ENCODE assay signal across 8 cellular contexts in genomic region chr14:21098134-21098891, GRCh38. TPM values are rescaled to one million over a fixed set of nuclear protein-coding genes. Genes with fewer than 3 reads are reported as not detected.
DNase-seq lines count a peak whose midpoint lies in the region; ATAC-seq, FAIRE-seq and TF ChIP-seq lines count a peak whose summit lies in the region.

TSS of gene ZNF219 (minus strand) at chr14:21098655. CDS start at chr14:21093591, 5,064 bp downstream.

- peak within 1 kb of the TSS; percentile 80 to 88 (median 87) for H3K4me3 Mint-ChIP-seq in T-cell

- peak within 1 kb of the TSS; percentile 53 for H2AFZ ChIP-seq in keratinocyte (ENCODE audit: control insufficient read depth, low read length)
- peak within 1 kb of the TSS; percentile 86 for H2AFZ ChIP-seq in smooth muscle cell (ENCODE audit: low read depth)

- WGBS in smooth muscle cell (ENCODE audit: low lambda C conversion rate): 0% methylated on average over 2 of the region's 87 CpGs

- POLR2A ChIA-PET in T-cell (lab: Charles Lee): interaction anchor here in 1 of 2 donors (0.6 kb wide), 2 partner anchors 55 to 695 kb away, joined by 4 to 5 read pairs; no protein-coding TSS in a partner anchor

- H3K27me3 ChIP-seq in HUES48 (ENCODE audit: control insufficient read depth, insufficient read depth, low read length) (no peaks in the 10 kb centered on the region), colonic mucosa (no peaks in the 10 kb centered on the region), keratinocyte (ENCODE audit: control insufficient read depth, extremely low read depth, insufficient read depth, low read length) (no peaks in the 10 kb centered on the region), smooth muscle cell (ENCODE audit: low read depth) (no peaks in the 10 kb centered on the region)

- peaks cover 45% of the 10 kb centered on the region for H3K79me2 ChIP-seq in keratinocyte (ENCODE audit: control insufficient read depth, insufficient read depth, low read length)
- no peaks in the 10 kb centered on the region for H3K79me2 ChIP-seq in smooth muscle cell (ENCODE audit: low read depth)

- H3K4me1 Mint-ChIP-seq in T-cell: peaks cover 19 to 29% (median 20%) of the 10 kb centered on the region in 3 donors

- intact Hi-C loops in colonic mucosa (cut with DNase I): no loop called here

- dilution Hi-C loops in keratinocyte (cut with MboI; ENCODE audit: extremely low pct_ligation_motif_present, low sequenced_read_pairs): no loop called here

- H3K9ac ChIP-seq in HUES48 (ENCODE audit: low read depth, low read length) (peak within 1 kb of the TSS; percentile 72), colonic mucosa (ENCODE audit: low read depth in 2 of 2, low read length in 2 of 2) (peak within 1 kb of the TSS; percentile 64 to 88), keratinocyte (ENCODE audit: control insufficient read depth, extremely low read depth, insufficient read depth, low read length) (peak within 1 kb of the TSS; percentile 67), smooth muscle cell (ENCODE audit: low read depth) (peak within 1 kb of the TSS; percentile 50)

- no peaks in the 10 kb centered on the region for H3K9me3 Mint-ChIP-seq in T-cell

- DNase-seq in COLO668 (lab: John Stamatoyannopoulos, UW; ENCODE audit: unreplicated experiment) (peak; percentile 68), T-cell (peak in 8 of 34 experiments; percentile 14 to 43 (median 24)), colonic mucosa (peak; percentile 85), keratinocyte (ENCODE audit: low read depth, low spot score) (no peak), smooth muscle cell (lab: John Stamatoyannopoulos, UW; ENCODE audit: unreplicated experiment) (no peak)

- H4K20me1 ChIP-seq in keratinocyte (ENCODE audit: control insufficient read depth, extremely low read depth, insufficient read depth, low read length) (peaks cover 4% of the 10 kb centered on the region), smooth muscle cell (ENCODE audit: low read depth) (peaks cover 23% of the 10 kb centered on the region)

- no peak for FAIRE-seq in keratinocyte (lab: Jason Lieb, UNC)

- no peaks in the 10 kb centered on the region for H3K9me1 ChIP-seq in keratinocyte (ENCODE audit: control insufficient read depth, extremely low read depth, insufficient read depth, low read length)

- H3K4me2 ChIP-seq in keratinocyte (ENCODE audit: control insufficient read depth, extremely low read depth, insufficient read depth, low read depth, low read length) (peak within 1 kb of the TSS; percentile 87), smooth muscle cell (peak within 1 kb of the TSS; percentile 96)

- TF ChIP-seq CTCF in colonic mucosa (IDR thresholded peaks at IDR 0.05) (no peak), keratinocyte (optimal IDR thresholded peaks at IDR 0.05 in 1 of 3, IDR thresholded peaks at IDR 0.05 in 1 of 3, conservative IDR thresholded peaks at IDR 0.05 in 1 of 3; ENCODE audit: extremely low read depth in 1 of 3, insufficient read depth in 2 of 3, low read length in 3 of 3) (no peak), smooth muscle cell (IDR thresholded peaks at IDR 0.05; ENCODE audit: borderline replicate concordance, insufficient read depth, poor library complexity, severe bottlenecking) (no peak)

- H3K27ac ChIP-seq in HUES48 (ENCODE audit: low read depth, low read length): peak within 1 kb of the TSS; percentile 96
- peak within 1 kb of the TSS; percentile 89 for H3K27ac ChIP-seq in colonic mucosa
- peak within 1 kb of the TSS; percentile 66 for H3K27ac ChIP-seq in keratinocyte (ENCODE audit: control insufficient read depth, insufficient read depth, low read length)
- H3K27ac ChIP-seq in smooth muscle cell (ENCODE audit: low read depth): peak within 1 kb of the TSS; percentile 68

- H3K9me3 ChIP-seq in HUES48 (ENCODE audit: control insufficient read depth, insufficient read depth, low read length) (no peaks in the 10 kb centered on the region), colonic mucosa (no peaks in the 10 kb centered on the region), keratinocyte (ENCODE audit: control insufficient read depth, low read depth, low read length) (no peaks in the 10 kb centered on the region), smooth muscle cell (replicated peaks; ENCODE audit: low read depth) (no peaks in the 10 kb centered on the region)

- CTCF ChIA-PET in T-cell (lab: Charles Lee): interaction anchor here (0.6 to 2.1 kb wide), 5 partner anchors 9 to 744 kb away, joined by 3 to 7 read pairs (median 4); partner anchors contain the start of gene ARHGEF40 (in 1 of the 2)

- H3F3A ChIP-seq in smooth muscle cell (ENCODE audit: low read depth): peaks cover 37% of the 10 kb centered on the region

- peaks cover 0 to 1% of the 10 kb centered on the region in 2 donors for H3K27me3 Mint-ChIP-seq in T-cell

- H3K4me1 ChIP-seq in HUES48 (ENCODE audit: control insufficient read depth, insufficient read depth, low read length): peaks cover 62% of the 10 kb centered on the region
- peaks cover 9% of the 10 kb centered on the region for H3K4me1 ChIP-seq in colonic mucosa
- H3K4me1 ChIP-seq in keratinocyte (ENCODE audit: control insufficient read depth, extremely low read depth, insufficient read depth, low read length): peaks cover 58% of the 10 kb centered on the region
- H3K4me1 ChIP-seq in smooth muscle cell (ENCODE audit: low read depth): peaks cover 60% of the 10 kb centered on the region

- H3K4me3 ChIP-seq in HUES48 (ENCODE audit: low read depth, low read length) (peak within 1 kb of the TSS; percentile 84), colonic mucosa (peak within 1 kb of the TSS; percentile 53), keratinocyte (ENCODE audit: control insufficient read depth in 2 of 3, extremely low read depth in 1 of 3, insufficient read depth in 2 of 3, low read depth in 1 of 3, low read length in 3 of 3) (peak within 1 kb of the TSS; percentile 51 to 81 (median 76)), smooth muscle cell (peak within 1 kb of the TSS; percentile 70)

- H3K36me3 Mint-ChIP-seq in T-cell: no peaks in the 10 kb centered on the region

- H3K36me3 ChIP-seq in HUES48 (ENCODE audit: control insufficient read depth, insufficient read depth, low read length) (peaks cover 3% of the 10 kb centered on the region; the same call in 1 of the 2 replicates), colonic mucosa (no peaks in the 10 kb centered on the region), keratinocyte (ENCODE audit: control insufficient read depth in 2 of 2, extremely low read depth in 1 of 2, insufficient read depth in 2 of 2, low read length in 2 of 2) (peaks cover 0 to 3% of the 10 kb centered on the region in 2 experiments), smooth muscle cell (ENCODE audit: low read depth) (no peaks in the 10 kb centered on the region)

- peak within 1 kb of the TSS; percentile 83 to 84 for H3K27ac Mint-ChIP-seq in T-cell

- ATAC-seq in T-cell (replicated peaks in 1 of 4): peak; percentile 56 to 62 (median 58)
- ATAC-seq in HG02970 (IDR thresholded peaks at IDR 0.05; ENCODE audit: low FRiP score, unreplicated experiment): no peak
- ATAC-seq in GM18873 (IDR thresholded peaks at IDR 0.05; ENCODE audit: low FRiP score, unreplicated experiment): no peak

RNA-seq across cellular contexts. Expression of gene ZNF219, which starts in this region (rescaled TPM):
- total RNA-seq in T-cell (10 to 100 TPM in 1 of 5 donors, 1 to 10 TPM in 4; 7.2 to 12.4 (median 8.1) TPM), colonic mucosa (10 to 100 TPM; 44.0 to 79.6 TPM), smooth muscle cell (10.0 and 15.2 TPM in 2 replicates)
- polyA plus RNA-seq in keratinocyte (23.1 to 35.3 TPM (median 24.8 TPM) in 3 replicates), smooth muscle cell (8.8 and 12.6 TPM in 2 replicates)
- 3.3 TPM for polyA plus RNA-seq in keratinocyte (2011; ENCODE audit: low read depth)
- 13.6 and 54.2 TPM in 2 replicates for polyA plus RNA-seq in keratinocyte (2011; cell fraction: cytosol; rRNA removed)
- 92.2 and 119 TPM in 2 replicates for polyA plus RNA-seq in keratinocyte (2011; cell fraction: nucleus; rRNA removed)
- polyA plus RNA-seq in keratinocyte (2012; ENCODE audit: low replicate concordance): 23.8 and 28.7 TPM in 2 replicates
- 16.3 to 21.7 TPM (median 21.3 TPM) in 3 replicates for polyA minus RNA-seq in keratinocyte
- 57.2 TPM for polyA minus RNA-seq in keratinocyte (2011; cell fraction: cytosol; rRNA and poly(A)+ RNA removed)
- polyA minus RNA-seq in keratinocyte (2011; cell fraction: nucleus; rRNA and poly(A)+ RNA removed): 23.7 and 26.5 TPM in 2 replicates

Comparison
In these comparisons a context has a peak if more than half of its experiments do, and no peak if none do; other contexts are left out.
1. DNase-seq: peak in COLO668 (single experiment) and colonic mucosa (single experiment); none in keratinocyte (single experiment) and smooth muscle cell (single experiment).
2. ATAC-seq: peak in T-cell (4 of 4); none in HG02970 (single experiment) and GM18873 (single experiment).
3. Peak in every context shown above with its lines, with median percentiles within 50 percentile points of each other: H3K27ac ChIP-seq, H3K4me3 ChIP-seq and H3K9ac ChIP-seq.